ENCODE assay signal across 1 cellular context in the genomic region with DNA sequence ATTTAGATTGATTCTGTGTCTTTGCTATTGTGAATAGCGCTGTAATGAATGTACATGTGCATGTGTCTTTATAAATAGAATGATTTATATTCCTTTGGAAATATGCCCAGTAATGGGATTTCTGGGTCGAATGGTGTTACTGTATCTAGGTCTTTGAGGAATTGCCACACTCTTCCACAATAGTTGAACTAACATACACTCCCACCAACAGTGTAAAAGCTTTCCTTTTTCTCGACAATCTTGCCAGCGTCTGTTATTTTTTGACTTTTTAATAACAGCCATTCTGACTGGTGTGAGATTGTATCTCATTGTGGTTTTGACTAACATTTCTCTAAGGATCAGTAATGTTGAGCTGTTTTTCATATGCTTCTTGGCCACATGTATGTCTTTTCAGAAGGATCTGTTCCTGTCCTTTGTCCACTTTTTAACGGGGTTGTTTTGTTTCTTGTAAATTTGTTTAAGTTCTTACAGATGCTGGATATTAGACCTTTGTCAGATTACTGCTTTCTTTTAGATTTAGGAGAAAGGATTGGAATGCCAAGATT.
TF ChIP-seq lines count a peak whose summit lies in the region.

No MANE protein-coding gene starts in this region.

TF ChIP-seq in IMR-90, 13 proteins besides CTCF, POLR2A, EP300 and RAD21:
- TF ChIP-seq RCOR1 (IDR thresholded peaks at IDR 0.05; ENCODE audit: insufficient replicate concordance, low read length) (no peak), SMC3 (IDR thresholded peaks at IDR 0.05; ENCODE audit: low read depth, low read length) (no peak), MXI1 (IDR thresholded peaks at IDR 0.05; ENCODE audit: borderline replicate concordance, low read depth, low read length) (no peak), FOS (IDR thresholded peaks at IDR 0.05; ENCODE audit: low read depth, low read length) (no peak), CHD1 (IDR thresholded peaks at IDR 0.05; ENCODE audit: low read depth, low read length) (no peak)
- TF ChIP-seq, protein P1, sequence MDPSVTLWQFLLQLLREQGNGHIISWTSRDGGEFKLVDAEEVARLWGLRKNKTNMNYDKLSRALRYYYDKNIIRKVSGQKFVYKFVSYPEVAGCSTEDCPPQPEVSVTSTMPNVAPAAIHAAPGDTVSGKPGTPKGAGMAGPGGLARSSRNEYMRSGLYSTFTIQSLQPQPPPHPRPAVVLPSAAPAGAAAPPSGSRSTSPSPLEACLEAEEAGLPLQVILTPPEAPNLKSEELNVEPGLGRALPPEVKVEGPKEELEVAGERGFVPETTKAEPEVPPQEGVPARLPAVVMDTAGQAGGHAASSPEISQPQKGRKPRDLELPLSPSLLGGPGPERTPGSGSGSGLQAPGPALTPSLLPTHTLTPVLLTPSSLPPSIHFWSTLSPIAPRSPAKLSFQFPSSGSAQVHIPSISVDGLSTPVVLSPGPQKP (IDR thresholded peaks at IDR 0.05; ENCODE audit: borderline replicate concordance, low read depth, low read length): no peak
TF ChIP-seq in IMR-90: peak in this region for 0.
